ENCODE assay signal across 10 cellular contexts in the genomic region with DNA sequence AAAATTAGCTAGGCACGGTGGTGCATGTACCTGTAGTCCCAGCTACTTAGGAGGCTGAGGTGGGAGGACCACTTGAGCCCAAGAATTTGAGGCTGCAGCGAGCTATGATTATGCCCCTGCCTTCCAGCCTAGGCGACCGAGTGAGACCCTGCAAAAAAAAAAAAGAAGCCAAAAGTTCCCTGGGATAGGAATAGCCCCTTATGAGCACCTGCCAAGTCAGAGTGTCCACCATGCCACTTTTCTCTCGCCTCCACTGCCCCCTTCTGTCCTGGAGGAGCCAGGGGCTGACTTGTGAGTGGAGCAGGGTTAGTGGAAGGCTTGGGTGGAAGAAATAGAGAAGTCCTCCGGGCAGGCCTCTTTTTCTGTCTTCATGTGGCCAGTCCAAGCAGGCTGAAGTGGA. TPM values are rescaled to one million over a fixed set of nuclear protein-coding genes. Genes with fewer than 3 reads are reported as not detected.
DNase-seq lines count a peak whose midpoint lies in the region; ATAC-seq and TF ChIP-seq lines count a peak whose summit lies in the region.
"Had no signal": no experiment of that assay in that cellular context is flagged by ENCODE, and none has a peak within 500 bp of the region (broad histone marks: within the 10 kb centered on the region; RNA-seq: fewer than 3 reads in every experiment).

No MANE protein-coding gene starts in this region.

- H3K4me1 ChIP-seq in mucosa of descending colon (ENCODE audit: low read depth), result no peaks in the 10 kb centered on the region

- no peaks in the 10 kb centered on the region for H3K4me1 Mint-ChIP-seq in T-cell

- DNase-seq in NOMO-1 treated with DMSO at 0.1 percent for 48 hours (lab: John Stamatoyannopoulos, UW; ENCODE audit: unreplicated experiment) (peak; percentile 0), NOMO-1 (lab: John Stamatoyannopoulos, UW; ENCODE audit: unreplicated experiment in 2 of 2) (no peak), HuH-7 (ENCODE audit: low spot score) (peak; percentile 46), SKM-1 treated with dmso at 0.1 percent for 144 hours (lab: John Stamatoyannopoulos, UW; ENCODE audit: unreplicated experiment) (peak; percentile 31), mucosa of descending colon (no peak), GM19238 (ENCODE audit: insufficient read length, low spot score) (no peak), T-cell (no peak), NCI-H1417 (lab: John Stamatoyannopoulos, UW) (no peak)
- DNase-seq: activated CD4-positive, alpha-beta T cell treated with anti-CD3 and anti-CD28 coated beads, Interleukin-2, amount 50 U/mL, for 1 hour; Right ventricle myocardium superior had no signal

- no peaks in the 10 kb centered on the region for H3K36me3 ChIP-seq in mucosa of descending colon (ENCODE audit: low read depth)

- peaks cover 5 to 6% (median 6%) of the 10 kb centered on the region in 3 donors for H3K9me3 Mint-ChIP-seq in T-cell

- no peaks in the 10 kb centered on the region for H3K36me3 Mint-ChIP-seq in T-cell

- ATAC-seq in mucosa of descending colon (peak; percentile 29), T-cell (replicated peaks in 1 of 4) (no peak)

- no peaks in the 10 kb centered on the region for H3K27me3 Mint-ChIP-seq in T-cell

- no peak for TF ChIP-seq CTCF in mucosa of descending colon (IDR thresholded peaks at IDR 0.05)

- H3K4me3 Mint-ChIP-seq in T-cell, result no peak overlapping the region

- intact Hi-C loops in mucosa of descending colon (cut with DNase I, micrococcal nuclease), result no loop called here

- H3K4me3 ChIP-seq in mucosa of descending colon, result no peak overlapping the region

- no peak overlapping the region for H3K27ac Mint-ChIP-seq in T-cell

- peaks cover 4% of the 10 kb centered on the region for H3K9me3 ChIP-seq in mucosa of descending colon

- POLR2A ChIA-PET in T-cell (lab: Charles Lee), result interaction anchor here (0.6 to 0.7 kb wide), 2 partner anchors 81 to 179 kb away, joined by 3 to 12 read pairs; no protein-coding TSS in a partner anchor

- CTCF ChIA-PET in T-cell (lab: Charles Lee), result interaction anchor here in 1 of 2 donors (0.6 kb wide), 2 partner anchors 8 to 74 kb away, joined by 3 to 4 read pairs; no protein-coding TSS in a partner anchor

RNA-seq across cellular contexts. Expression of a gene that starts 12.1 kb away (rescaled TPM):
- total RNA-seq in mucosa of descending colon (10 to 100 TPM; 27.1 to 32.8 (median 32.5) TPM), T-cell (10 to 100 TPM; 57.7 to 92.3 (median 59.2) TPM)

RNA-seq across cellular contexts. Expression of a gene that starts 18.9 kb away (rescaled TPM):
- total RNA-seq in mucosa of descending colon, result 10 to 100 TPM; 83.8 to 95.7 (median 91.0) TPM
- 10 to 100 TPM; 39.3 to 52.8 (median 43.6) TPM for total RNA-seq in T-cell

Comparison
In these comparisons a context has a peak if more than half of its experiments do, and no peak if none do; other contexts are left out.
1. DNase-seq: peak in NOMO-1 treated with DMSO at 0.1 percent for 48 hours (single experiment), HuH-7 (single experiment) and SKM-1 treated with dmso at 0.1 percent for 144 hours (single experiment); none in NOMO-1 (0 of 2), mucosa of descending colon (0 of 3), GM19238 (single experiment), T-cell (0 of 34) and NCI-H1417 (0 of 3).